In genomic region chr5:74612059-74612458, GRCh38 we compare ENCODE assay signal across 1 cellular context.
A peak's percentile ranks its signal among the peaks of the same experiment; 100 is the strongest.
TF ChIP-seq lines count a peak whose summit lies in the region.

No MANE protein-coding gene starts in this region.

TF ChIP-seq in HepG2, 621 proteins besides CTCF, POLR2A, EP300 and RAD21:
- TF ChIP-seq RBM39 (IDR thresholded peaks at IDR 0.05; ENCODE audit: low read depth, low read length, poor library complexity, severe bottlenecking): no peak
- TF ChIP-seq ZBTB38 (CRISPR knock-in tag; IDR thresholded peaks at IDR 0.05): 0 out of 2 replicates have a peak, but pooled peaks have one; percentile 35
- 0 out of 2 replicates have a peak, but pooled peaks have one; percentile 21 for TF ChIP-seq HNF4A (CRISPR knock-in tag; IDR thresholded peaks at IDR 0.05)
- TF ChIP-seq NFE2L1 (CRISPR knock-in tag; IDR thresholded peaks at IDR 0.05; ENCODE audit: borderline replicate concordance): no peak
- no peak for TF ChIP-seq NFKB2 (CRISPR knock-in tag; IDR thresholded peaks at IDR 0.05; ENCODE audit: borderline replicate concordance)
- no peak for TF ChIP-seq BORCS8-MEF2B (CRISPR knock-in tag; IDR thresholded peaks at IDR 0.05)
- TF ChIP-seq JUNB (CRISPR knock-in tag; IDR thresholded peaks at IDR 0.05; ENCODE audit: borderline replicate concordance): no peak
- no peak for TF ChIP-seq ZSCAN29 (CRISPR knock-in tag; conservative IDR thresholded peaks at IDR 0.05)
- TF ChIP-seq AKNA (CRISPR knock-in tag; IDR thresholded peaks at IDR 0.05; ENCODE audit: borderline replicate concordance): no peak
- TF ChIP-seq CREM (IDR thresholded peaks at IDR 0.05): 0 out of 2 replicates have a peak, but pooled peaks have one; percentile 16
- no peak for TF ChIP-seq CREM (CRISPR knock-in tag; IDR thresholded peaks at IDR 0.05)
- no peak for TF ChIP-seq FLYWCH1 (CRISPR knock-in tag; IDR thresholded peaks at IDR 0.05)
- TF ChIP-seq ZNF616 (CRISPR knock-in tag; IDR thresholded peaks at IDR 0.05; ENCODE audit: low read depth): no peak
- no peak for TF ChIP-seq ZBTB33 (CRISPR knock-in tag; IDR thresholded peaks at IDR 0.05)
- TF ChIP-seq STAT6 (CRISPR knock-in tag; IDR thresholded peaks at IDR 0.05; ENCODE audit: borderline replicate concordance): no peak
- no peak for TF ChIP-seq ZNF256 (CRISPR knock-in tag; conservative IDR thresholded peaks at IDR 0.05)
- no peak for TF ChIP-seq ZNF264 (CRISPR knock-in tag; IDR thresholded peaks at IDR 0.05)
- peak; percentile 38; the same call in 1 of the 2 replicates for TF ChIP-seq ZMYM4 (CRISPR knock-in tag; IDR thresholded peaks at IDR 0.05)
- no peak for TF ChIP-seq PAWR (CRISPR knock-in tag; IDR thresholded peaks at IDR 0.05; ENCODE audit: borderline replicate concordance)
- TF ChIP-seq ZNF597 (CRISPR knock-in tag; IDR thresholded peaks at IDR 0.05): no peak
